Comparison of ENCODE assay signal across 8 cellular contexts in genomic region chr9:131762356-131762932, GRCh38. TPM values are rescaled to one million over a fixed set of nuclear protein-coding genes. Genes with fewer than 3 reads are reported as not detected.
A peak's percentile ranks its signal among the peaks of the same experiment; 100 is the strongest.
DNase-seq lines count a peak whose midpoint lies in the region; ATAC-seq and TF ChIP-seq lines count a peak whose summit lies in the region.

No MANE protein-coding gene starts in this region.

- peak; percentile 91 for TF ChIP-seq CTCF in lung (IDR thresholded peaks at IDR 0.05; ENCODE audit: control extremely low read depth, extremely low read depth)

- H3K9me3 Mint-ChIP-seq in activated CD4-positive, alpha-beta memory T cell treated with anti-CD3 and anti-CD28 coated beads for 36 hours, result no peaks in the 10 kb centered on the region

- no peaks in the 10 kb centered on the region for H4K20me1 ChIP-seq in BLaER1

- H3K4me3 ChIP-seq in BLaER1, result no peak overlapping the region
- H3K4me3 ChIP-seq in HAP-1, result peak overlapping the region; percentile 11; the same call in 1 of the 2 replicates
- H3K4me3 ChIP-seq in lung, result no peak overlapping the region

- peaks cover 7% of the 10 kb centered on the region for H3K27me3 Mint-ChIP-seq in activated CD4-positive, alpha-beta memory T cell treated with anti-CD3 and anti-CD28 coated beads for 36 hours

- H3K4me2 ChIP-seq in BLaER1, result 0 out of 2 replicates have a peak overlapping the region, but pooled peaks have one; percentile 13

- DNase-seq in HAP-1 (ENCODE audit: low spot score in 2 of 2), result peak; percentile 69 to 91
- DNase-seq in NCI-H526 treated with DMSO at 0.1 percent for 48 hours (lab: John Stamatoyannopoulos, UW), result peak; percentile 27
- DNase-seq in activated CD4-positive, alpha-beta memory T cell treated with anti-CD3 and anti-CD28 coated beads for 36 hours, result peak; percentile 83
- peak; percentile 74 for DNase-seq in effector CD4-positive, alpha-beta T cell
- DNase-seq in lung (ENCODE audit: low spot score), result peak; percentile 65
- DNase-seq in stimulated activated CD8-positive, alpha-beta memory T cell treated with anti-CD3 and anti-CD28 coated beads, Interleukin-15, amount 100 ng/mL, for 1 hour (ENCODE audit: low read depth), result peak; percentile 53

- in situ Hi-C loops in HAP-1 (cut with MboI; ENCODE audit: low sequenced_read_pairs), result loop anchor here (5.0 kb wide), 1 partner anchor 490 kb away; no protein-coding TSS in a partner anchor

- H3K9me3 ChIP-seq in BLaER1, result no peaks in the 10 kb centered on the region
- H3K9me3 ChIP-seq in HAP-1, result no peaks in the 10 kb centered on the region
- H3K9me3 ChIP-seq in lung (ENCODE audit: control insufficient read depth in 2 of 2, insufficient read depth in 1 of 2, low read length in 1 of 2), result no peaks in the 10 kb centered on the region

- peaks cover 14% of the 10 kb centered on the region for H3K4me1 Mint-ChIP-seq in activated CD4-positive, alpha-beta memory T cell treated with anti-CD3 and anti-CD28 coated beads for 36 hours (ENCODE audit: low read depth)

- no peak overlapping the region for H3K9ac ChIP-seq in BLaER1

- H3K4me3 Mint-ChIP-seq in activated CD4-positive, alpha-beta memory T cell treated with anti-CD3 and anti-CD28 coated beads for 36 hours, result no peak overlapping the region

- 12% methylated on average over 38 of the region's 38 CpGs for WGBS in lung, 2 donors

- H3K36me3 ChIP-seq in BLaER1, result no peaks in the 10 kb centered on the region
- H3K36me3 ChIP-seq in HAP-1 (replicated peaks), result no peaks in the 10 kb centered on the region
- H3K36me3 ChIP-seq in lung (ENCODE audit: control insufficient read depth in 2 of 2, insufficient read depth in 2 of 2, low read length in 2 of 2), result no peaks in the 10 kb centered on the region

- ATAC-seq in lung (ENCODE audit: insufficient read depth, low FRiP score) (peak; percentile 93), GM18502 (IDR thresholded peaks at IDR 0.05; ENCODE audit: poor library complexity, unreplicated experiment) (no peak)

- H3K36me3 Mint-ChIP-seq in activated CD4-positive, alpha-beta memory T cell treated with anti-CD3 and anti-CD28 coated beads for 36 hours, result no peaks in the 10 kb centered on the region

- CTCF ChIA-PET in activated CD4-positive, alpha-beta memory T cell treated with anti-CD3 and anti-CD28 coated beads for 36 hours (lab: Charles Lee), result interaction anchor here (0.7 to 7.4 kb wide), 20 partner anchors 19 to 506 kb away, joined by 3 to 151 read pairs (median 3); no protein-coding TSS in a partner anchor

- no peaks in the 10 kb centered on the region for H3K4me1 ChIP-seq in BLaER1
- no peaks in the 10 kb centered on the region; the same call in 1 of the 2 replicates for H3K4me1 ChIP-seq in HAP-1
- no peaks in the 10 kb centered on the region for H3K4me1 ChIP-seq in lung (ENCODE audit: control insufficient read depth in 2 of 2, insufficient read depth in 2 of 2, low read length in 2 of 2)

- no peaks in the 10 kb centered on the region for H3K27me3 ChIP-seq in BLaER1
- peaks cover 22% of the 10 kb centered on the region for H3K27me3 ChIP-seq in HAP-1 (ENCODE audit: low read depth)
- no peaks in the 10 kb centered on the region for H3K27me3 ChIP-seq in lung (ENCODE audit: control insufficient read depth, insufficient read depth)

- intact Hi-C loops in activated CD4-positive, alpha-beta memory T cell treated with anti-CD3 and anti-CD28 coated beads for 36 hours (cut with micrococcal nuclease), result loop anchor here (1.0 kb wide), 2 partner anchors 404 to 474 kb away; no protein-coding TSS in a partner anchor

- H3K27ac Mint-ChIP-seq in activated CD4-positive, alpha-beta memory T cell treated with anti-CD3 and anti-CD28 coated beads for 36 hours, result no peak overlapping the region

- POLR2A ChIA-PET in activated CD4-positive, alpha-beta memory T cell treated with anti-CD3 and anti-CD28 coated beads for 36 hours (lab: Charles Lee), result interaction anchor here (0.8 kb wide), 1 partner anchor 472 kb away, joined by 3 read pairs; no protein-coding TSS in a partner anchor

- H3K27ac ChIP-seq in BLaER1 (no peak overlapping the region), lung (ENCODE audit: low read depth in 1 of 2, low read length in 1 of 2) (no peak overlapping the region)

RNA-seq across cellular contexts. Expression of gene RAPGEF1, which starts 22.6 kb away (rescaled TPM):
- total RNA-seq in activated CD4-positive, alpha-beta memory T cell treated with anti-CD3 and anti-CD28 coated beads for 36 hours, result 10 to 100 TPM; 91.9 to 92.3 TPM
- total RNA-seq in lung, result 100 to 1,000 TPM in 1 of 2 donors, 10 to 100 TPM in 1; 56.8 to 134 TPM
- polyA plus RNA-seq in lung, result 10 to 100 TPM; 38.9 to 53.3 TPM

Comparison
In these comparisons a context has a peak if more than half of its experiments do, and no peak if none do; other contexts are left out.
1. DNase-seq: peak in every context shown above with its lines; median percentile 83 in activated CD4-positive, alpha-beta memory T cell treated with anti-CD3 and anti-CD28 coated beads for 36 hours; 80 in HAP-1; 74 in effector CD4-positive, alpha-beta T cell; 65 in lung; 53 in stimulated activated CD8-positive, alpha-beta memory T cell treated with anti-CD3 and anti-CD28 coated beads, Interleukin-15, amount 100 ng/mL, for 1 hour; 27 in NCI-H526 treated with DMSO at 0.1 percent for 48 hours.